In the genomic region with DNA sequence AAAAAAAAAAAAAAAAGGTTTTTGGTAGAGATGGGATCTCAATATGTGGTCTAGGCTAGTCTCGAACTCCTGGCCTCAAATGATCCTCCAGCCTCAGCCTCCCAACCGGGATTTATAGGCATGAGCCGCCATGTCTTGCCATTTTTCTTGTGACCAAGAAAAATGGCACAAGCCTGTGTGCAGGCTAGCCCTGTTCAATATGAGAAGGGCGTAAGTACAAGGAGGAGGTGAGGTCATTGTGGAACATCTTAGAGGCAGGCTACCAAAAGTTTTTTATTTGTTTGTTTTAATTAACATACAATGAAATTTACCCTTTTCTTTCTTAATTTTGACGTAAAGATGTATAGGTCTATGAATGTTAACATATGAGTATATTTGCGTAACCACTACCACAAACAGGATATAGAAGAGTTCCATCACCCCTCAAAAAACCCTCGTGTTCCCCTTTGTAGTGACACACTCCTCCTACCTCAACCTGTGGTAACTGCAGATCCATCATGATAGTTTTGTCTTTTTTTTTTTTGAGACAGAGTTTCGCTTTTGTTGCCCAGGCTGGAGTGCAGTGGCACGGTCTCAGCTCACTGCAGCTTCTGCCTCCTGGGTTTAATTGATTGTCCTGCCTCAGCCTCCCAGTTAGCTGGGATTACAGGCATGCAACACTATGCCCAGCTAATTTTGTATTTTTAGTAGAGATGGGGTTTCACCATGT, we compare ENCODE assay signal across 12 cellular contexts. TPM values are rescaled to one million over a fixed set of nuclear protein-coding genes. Genes with fewer than 3 reads are reported as not detected.
DNase-seq lines count a peak whose midpoint lies in the region; ATAC-seq and TF ChIP-seq lines count a peak whose summit lies in the region.
"Had no signal": no experiment of that assay in that cellular context is flagged by ENCODE, and none has a peak within 500 bp of the region (broad histone marks: within the 10 kb centered on the region; RNA-seq: fewer than 3 reads in every experiment).

No MANE protein-coding gene starts in this region.

- peaks cover 7% of the 10 kb centered on the region for H3K9me3 Mint-ChIP-seq in T-helper 2 cell treated with Interferon-gamma antibody and Interleukin-4, amounts not matched to agents 5 μg/mL and 100 μg/mL, for 36 hours
- H3K9me3 Mint-ChIP-seq in activated naive CD8-positive, alpha-beta T cell treated with anti-CD3 and anti-CD28 coated beads, Interleukin-2, amount 10 ng/mL, durations not matched to agents 7 days and 5 days: peaks cover 7% of the 10 kb centered on the region
- no peaks in the 10 kb centered on the region for H3K9me3 Mint-ChIP-seq in stimulated activated memory B cell treated with anti-CD40 and anti-IgM and Interleukin-4, amounts not matched to agents 10 μg/mL and 1 μg/mL and 100 μg/mL, for 72 hours

- POLR2A ChIA-PET in activated naive CD8-positive, alpha-beta T cell treated with anti-CD3 and anti-CD28 coated beads, Interleukin-2, amount 10 ng/mL, durations not matched to agents 7 days and 5 days (lab: Charles Lee): no interaction called here

- H3K4me3 Mint-ChIP-seq in T-helper 2 cell treated with Interferon-gamma antibody and Interleukin-4, amounts not matched to agents 5 μg/mL and 100 μg/mL, for 36 hours: peak overlapping the region; percentile 51
- peak overlapping the region; percentile 68 for H3K4me3 Mint-ChIP-seq in activated naive CD8-positive, alpha-beta T cell treated with anti-CD3 and anti-CD28 coated beads, Interleukin-2, amount 10 ng/mL, durations not matched to agents 7 days and 5 days
- no peak overlapping the region for H3K4me3 Mint-ChIP-seq in stimulated activated memory B cell treated with anti-CD40 and anti-IgM and Interleukin-4, amounts not matched to agents 10 μg/mL and 1 μg/mL and 100 μg/mL, for 72 hours

- H3K27me3 ChIP-seq in tibial nerve: no peaks in the 10 kb centered on the region

- no peaks in the 10 kb centered on the region for H3K4me1 ChIP-seq in tibial nerve

- H3K36me3 ChIP-seq in tibial nerve: no peaks in the 10 kb centered on the region

- no peak overlapping the region for H3K27ac ChIP-seq in tibial nerve
- H3K27ac ChIP-seq: SK-N-MC had no signal

- no peak for TF ChIP-seq CTCF in tibial nerve (IDR thresholded peaks at IDR 0.05)

- peaks cover 2% of the 10 kb centered on the region for H3K36me3 Mint-ChIP-seq in T-helper 2 cell treated with Interferon-gamma antibody and Interleukin-4, amounts not matched to agents 5 μg/mL and 100 μg/mL, for 36 hours (ENCODE audit: low read depth)
- peaks cover 4% of the 10 kb centered on the region for H3K36me3 Mint-ChIP-seq in activated naive CD8-positive, alpha-beta T cell treated with anti-CD3 and anti-CD28 coated beads, Interleukin-2, amount 10 ng/mL, durations not matched to agents 7 days and 5 days
- no peaks in the 10 kb centered on the region for H3K36me3 Mint-ChIP-seq in stimulated activated memory B cell treated with anti-CD40 and anti-IgM and Interleukin-4, amounts not matched to agents 10 μg/mL and 1 μg/mL and 100 μg/mL, for 72 hours

- no peak for TF ChIP-seq EP300 in tibial nerve (IDR thresholded peaks at IDR 0.05)

- no peak overlapping the region for H3K4me3 ChIP-seq in tibial nerve
- H3K4me3 ChIP-seq: SK-N-MC had no signal

- peak; percentile 24 to 38 for DNase-seq in activated CD4-positive, alpha-beta T cell treated with anti-CD3 and anti-CD28 coated beads for 4 hours
- no peak for DNase-seq in activated CD4-positive, alpha-beta T cell treated with anti-CD3 and anti-CD28 coated beads for 1 hour
- peak; percentile 63 for DNase-seq in T-helper 2 cell treated with Interferon-gamma antibody and Interleukin-4, amounts not matched to agents 5 μg/mL and 100 μg/mL, for 36 hours (ENCODE audit: low spot score)
- DNase-seq in activated naive CD8-positive, alpha-beta T cell treated with anti-CD3 and anti-CD28 coated beads, Interleukin-2, amount 10 ng/mL, durations not matched to agents 7 days and 5 days: no peak
- DNase-seq in tibial nerve (ENCODE audit: low spot score in 2 of 2): no peak
- no peak for DNase-seq in kidney tubule cell (ENCODE audit: low spot score)
- DNase-seq: mesendoderm, NCI-H1694 had no signal

- WGBS in tibial nerve, 2 donors: 88% methylated on average over 9 of the region's 9 CpGs

- no peak for TF ChIP-seq POLR2A in tibial nerve (IDR thresholded peaks at IDR 0.05)

- peak overlapping the region; percentile 76 for H3K27ac Mint-ChIP-seq in T-helper 2 cell treated with Interferon-gamma antibody and Interleukin-4, amounts not matched to agents 5 μg/mL and 100 μg/mL, for 36 hours
- H3K27ac Mint-ChIP-seq in activated naive CD8-positive, alpha-beta T cell treated with anti-CD3 and anti-CD28 coated beads, Interleukin-2, amount 10 ng/mL, durations not matched to agents 7 days and 5 days: peak overlapping the region; percentile 88
- H3K27ac Mint-ChIP-seq in stimulated activated memory B cell treated with anti-CD40 and anti-IgM and Interleukin-4, amounts not matched to agents 10 μg/mL and 1 μg/mL and 100 μg/mL, for 72 hours: peak overlapping the region; percentile 19
- H3K27ac Mint-ChIP-seq: progenitor cell of endocrine pancreas had no signal

- no peaks in the 10 kb centered on the region for H3K9me3 ChIP-seq in tibial nerve

- H3K27me3 Mint-ChIP-seq in T-helper 2 cell treated with Interferon-gamma antibody and Interleukin-4, amounts not matched to agents 5 μg/mL and 100 μg/mL, for 36 hours (ENCODE audit: low read depth): no peaks in the 10 kb centered on the region
- H3K27me3 Mint-ChIP-seq in activated naive CD8-positive, alpha-beta T cell treated with anti-CD3 and anti-CD28 coated beads, Interleukin-2, amount 10 ng/mL, durations not matched to agents 7 days and 5 days: no peaks in the 10 kb centered on the region
- H3K27me3 Mint-ChIP-seq in stimulated activated memory B cell treated with anti-CD40 and anti-IgM and Interleukin-4, amounts not matched to agents 10 μg/mL and 1 μg/mL and 100 μg/mL, for 72 hours: no peaks in the 10 kb centered on the region
- H3K27me3 Mint-ChIP-seq: progenitor cell of endocrine pancreas had no signal

- ATAC-seq in activated naive CD8-positive, alpha-beta T cell treated with anti-CD3 and anti-CD28 coated beads, Interleukin-2, amount 10 ng/mL, durations not matched to agents 7 days and 5 days (ENCODE audit: low read depth): peak; percentile 91
- peak; percentile 59 for ATAC-seq in stimulated activated memory B cell treated with anti-CD40 and anti-IgM and Interleukin-4, amounts not matched to agents 10 μg/mL and 1 μg/mL and 100 μg/mL, for 72 hours
- ATAC-seq in HG03159 (IDR thresholded peaks at IDR 0.05; ENCODE audit: unreplicated experiment): no peak

- peaks cover 23% of the 10 kb centered on the region for H3K4me1 Mint-ChIP-seq in T-helper 2 cell treated with Interferon-gamma antibody and Interleukin-4, amounts not matched to agents 5 μg/mL and 100 μg/mL, for 36 hours (ENCODE audit: low read depth)
- H3K4me1 Mint-ChIP-seq in activated naive CD8-positive, alpha-beta T cell treated with anti-CD3 and anti-CD28 coated beads, Interleukin-2, amount 10 ng/mL, durations not matched to agents 7 days and 5 days: peaks cover 26% of the 10 kb centered on the region
- peaks cover 22% of the 10 kb centered on the region for H3K4me1 Mint-ChIP-seq in stimulated activated memory B cell treated with anti-CD40 and anti-IgM and Interleukin-4, amounts not matched to agents 10 μg/mL and 1 μg/mL and 100 μg/mL, for 72 hours

RNA-seq across cellular contexts. Expression of gene KIF3B, which starts 28.3 kb away (rescaled TPM):
- 10 to 100 TPM; 14.3 to 14.4 TPM for total RNA-seq in activated naive CD8-positive, alpha-beta T cell treated with anti-CD3 and anti-CD28 coated beads, Interleukin-2, amount 10 ng/mL, durations not matched to agents 7 days and 5 days
- 10 to 100 TPM; 27.3 to 32.9 (median 31.7) TPM for total RNA-seq in tibial nerve

RNA-seq across cellular contexts. Expression of gene POFUT1, which starts 41.5 kb away (rescaled TPM):
- 10 to 100 TPM; 23.9 to 24.2 TPM for total RNA-seq in activated naive CD8-positive, alpha-beta T cell treated with anti-CD3 and anti-CD28 coated beads, Interleukin-2, amount 10 ng/mL, durations not matched to agents 7 days and 5 days
- total RNA-seq in tibial nerve: 10 to 100 TPM; 26.0 to 49.4 (median 32.4) TPM

RNA-seq across cellular contexts. Expression of gene PLAGL2, which starts 41.6 kb away (rescaled TPM):
- total RNA-seq in activated naive CD8-positive, alpha-beta T cell treated with anti-CD3 and anti-CD28 coated beads, Interleukin-2, amount 10 ng/mL, durations not matched to agents 7 days and 5 days: 10 to 100 TPM; 20.4 to 20.8 TPM
- total RNA-seq in tibial nerve: 1 to 10 TPM; 4.2 to 7.2 (median 6.3) TPM

Comparison
In these comparisons a context has a peak if more than half of its experiments do, and no peak if none do; other contexts are left out.
1. DNase-seq: peak in activated CD4-positive, alpha-beta T cell treated with anti-CD3 and anti-CD28 coated beads for 4 hours (2 of 2) and T-helper 2 cell treated with Interferon-gamma antibody and Interleukin-4, amounts not matched to agents 5 μg/mL and 100 μg/mL, for 36 hours (single experiment); none in activated CD4-positive, alpha-beta T cell treated with anti-CD3 and anti-CD28 coated beads for 1 hour (single experiment), activated naive CD8-positive, alpha-beta T cell treated with anti-CD3 and anti-CD28 coated beads, Interleukin-2, amount 10 ng/mL, durations not matched to agents 7 days and 5 days (single experiment), tibial nerve (0 of 2) and kidney tubule cell (single experiment).
2. H3K27ac Mint-ChIP-seq: peak in every context shown above with its lines; median percentile 88 in activated naive CD8-positive, alpha-beta T cell treated with anti-CD3 and anti-CD28 coated beads, Interleukin-2, amount 10 ng/mL, durations not matched to agents 7 days and 5 days; 76 in T-helper 2 cell treated with Interferon-gamma antibody and Interleukin-4, amounts not matched to agents 5 μg/mL and 100 μg/mL, for 36 hours; 19 in stimulated activated memory B cell treated with anti-CD40 and anti-IgM and Interleukin-4, amounts not matched to agents 10 μg/mL and 1 μg/mL and 100 μg/mL, for 72 hours.